Comparison of ENCODE assay signal across 25 cellular contexts in the genomic region with DNA sequence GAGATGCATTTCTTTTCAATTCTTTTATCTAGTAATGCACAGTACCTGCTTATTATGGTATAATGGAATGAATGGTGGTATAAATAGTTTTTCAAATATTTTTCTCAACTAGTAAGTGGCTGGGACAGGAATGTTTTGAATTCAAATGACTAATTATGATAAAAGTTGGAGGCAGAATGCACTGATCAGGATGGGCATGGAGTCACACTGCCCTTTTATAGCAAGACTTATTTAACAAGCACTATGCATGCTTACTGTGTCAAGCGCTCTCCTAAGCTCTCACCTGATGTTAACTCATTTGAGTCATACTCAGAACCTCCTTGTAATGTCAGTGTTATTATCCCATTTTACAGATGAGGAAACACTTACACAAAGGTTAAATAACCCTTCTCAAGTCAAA.
"Had no signal": no experiment of that assay in that cellular context is flagged by ENCODE, and none has a peak within 500 bp of the region (broad histone marks: within the 10 kb centered on the region; RNA-seq: fewer than 3 reads in every experiment).

No MANE protein-coding gene starts in this region.

- H3K36me3 Mint-ChIP-seq: activated CD4-positive, alpha-beta memory T cell treated with anti-CD3 and anti-CD28 coated beads for 36 hours; activated naive CD8-positive, alpha-beta T cell treated with anti-CD3 and anti-CD28 coated beads, Interleukin-2, amount 10 ng/mL, durations not matched to agents 7 days and 5 days; brain; natural killer cell treated with Interleukin-12 subunit alpha and Interleukin-12 subunit beta and Interleukin-15 and Interleukin-18, amount 100 ng/mL, for 72 hours had no signal

- H3K36me3 ChIP-seq: neutrophil, ovary, prostate gland, tibial nerve had no signal

- H3K9me3 Mint-ChIP-seq: activated CD4-positive, alpha-beta memory T cell treated with anti-CD3 and anti-CD28 coated beads for 36 hours; activated naive CD4-positive, alpha-beta T cell treated with anti-CD3 and anti-CD28 coated beads for 36 hours; activated naive CD8-positive, alpha-beta T cell treated with anti-CD3 and anti-CD28 coated beads, Interleukin-2, amount 10 ng/mL, durations not matched to agents 7 days and 5 days; brain; natural killer cell treated with Interleukin-12 subunit alpha and Interleukin-12 subunit beta and Interleukin-15 and Interleukin-18, amount 100 ng/mL, for 72 hours; stimulated activated naive CD8-positive, alpha-beta T cell treated with anti-CD3 and anti-CD28 coated beads, Interleukin-15, Interleukin-2, amounts not matched to agents 100 ng/mL and 50 ng/mL, for 24 hours; T-helper 1 cell treated with Interleukin-12 subunit alpha and Interleukin-12 subunit beta and Interleukin-4 antibody, amounts not matched to agents 30 μg/mL and 1 μg/mL, for 36 hours had no signal

- H3K4me1 Mint-ChIP-seq: activated naive CD8-positive, alpha-beta T cell treated with anti-CD3 and anti-CD28 coated beads, Interleukin-2, amount 10 ng/mL, durations not matched to agents 7 days and 5 days; brain had no signal

- H3K27ac ChIP-seq: neutrophil, ovary, prostate gland, tibial nerve had no signal

- H3K4me3 Mint-ChIP-seq: activated CD4-positive, alpha-beta memory T cell treated with anti-CD3 and anti-CD28 coated beads for 36 hours; activated naive CD4-positive, alpha-beta T cell treated with anti-CD3 and anti-CD28 coated beads for 36 hours; activated naive CD8-positive, alpha-beta T cell treated with anti-CD3 and anti-CD28 coated beads, Interleukin-2, amount 10 ng/mL, durations not matched to agents 7 days and 5 days; brain; natural killer cell treated with Interleukin-12 subunit alpha and Interleukin-12 subunit beta and Interleukin-15 and Interleukin-18, amount 100 ng/mL, for 72 hours; stimulated activated naive CD8-positive, alpha-beta T cell treated with anti-CD3 and anti-CD28 coated beads, Interleukin-15, Interleukin-2, amounts not matched to agents 100 ng/mL and 50 ng/mL, for 24 hours; T-helper 1 cell treated with Interleukin-12 subunit alpha and Interleukin-12 subunit beta and Interleukin-4 antibody, amounts not matched to agents 30 μg/mL and 1 μg/mL, for 36 hours had no signal

- H3K27ac Mint-ChIP-seq: activated CD4-positive, alpha-beta memory T cell treated with anti-CD3 and anti-CD28 coated beads for 36 hours; activated naive CD4-positive, alpha-beta T cell treated with anti-CD3 and anti-CD28 coated beads for 36 hours; activated naive CD8-positive, alpha-beta T cell treated with anti-CD3 and anti-CD28 coated beads, Interleukin-2, amount 10 ng/mL, durations not matched to agents 7 days and 5 days; brain; natural killer cell treated with Interleukin-12 subunit alpha and Interleukin-12 subunit beta and Interleukin-15 and Interleukin-18, amount 100 ng/mL, for 72 hours; stimulated activated naive CD8-positive, alpha-beta T cell treated with anti-CD3 and anti-CD28 coated beads, Interleukin-15, Interleukin-2, amounts not matched to agents 100 ng/mL and 50 ng/mL, for 24 hours; T-helper 1 cell treated with Interleukin-12 subunit alpha and Interleukin-12 subunit beta and Interleukin-4 antibody, amounts not matched to agents 30 μg/mL and 1 μg/mL, for 36 hours had no signal

- DNase-seq: activated CD4-positive, alpha-beta memory T cell treated with anti-CD3 and anti-CD28 coated beads for 36 hours; activated CD4-positive, alpha-beta T cell treated with anti-CD3 and anti-CD28 coated beads for 4 hours; activated CD4-positive, CD25-positive, alpha-beta regulatory T cell; activated naive CD4-positive, alpha-beta T cell treated with anti-CD3 and anti-CD28 coated beads for 36 hours; activated naive CD8-positive, alpha-beta T cell treated with anti-CD3 and anti-CD28 coated beads, Interleukin-2, amount 10 ng/mL, durations not matched to agents 7 days and 5 days; activated T-cell treated with anti-CD3 and anti-CD28 coated beads, Interleukin-2, amount 50 U/mL, for 48 hours; amygdala; central memory CD4-positive, alpha-beta T cell; dermis blood vessel endothelial cell; effector memory CD4-positive, alpha-beta T cell; hippocampal formation; left ventricle myocardium superior; midbrain; ovary; right cardiac atrium; stimulated activated CD4-positive, alpha-beta T cell treated with anti-CD3 and anti-CD28 coated beads, Interleukin-12 subunit alpha, Interleukin-12 subunit beta, amount 100 ng/mL, for 4 hours; substantia nigra; T1000 had no signal

- H3K4me3 ChIP-seq: ovary, prostate gland, tibial nerve had no signal

- H3K27me3 Mint-ChIP-seq: activated CD4-positive, alpha-beta memory T cell treated with anti-CD3 and anti-CD28 coated beads for 36 hours; brain; natural killer cell treated with Interleukin-12 subunit alpha and Interleukin-12 subunit beta and Interleukin-15 and Interleukin-18, amount 100 ng/mL, for 72 hours had no signal

- H3K9me3 ChIP-seq: neutrophil, ovary, prostate gland, tibial nerve had no signal

- ATAC-seq: left ventricle myocardium superior; natural killer cell treated with Interleukin-12 subunit alpha and Interleukin-12 subunit beta and Interleukin-15 and Interleukin-18, amount 100 ng/mL, for 72 hours; right cardiac atrium had no signal

- H3K4me1 ChIP-seq: prostate gland had no signal

- H3K27me3 ChIP-seq: neutrophil, ovary, tibial nerve had no signal
